ENCODE assay signal across 8 cellular contexts in the genomic region with DNA sequence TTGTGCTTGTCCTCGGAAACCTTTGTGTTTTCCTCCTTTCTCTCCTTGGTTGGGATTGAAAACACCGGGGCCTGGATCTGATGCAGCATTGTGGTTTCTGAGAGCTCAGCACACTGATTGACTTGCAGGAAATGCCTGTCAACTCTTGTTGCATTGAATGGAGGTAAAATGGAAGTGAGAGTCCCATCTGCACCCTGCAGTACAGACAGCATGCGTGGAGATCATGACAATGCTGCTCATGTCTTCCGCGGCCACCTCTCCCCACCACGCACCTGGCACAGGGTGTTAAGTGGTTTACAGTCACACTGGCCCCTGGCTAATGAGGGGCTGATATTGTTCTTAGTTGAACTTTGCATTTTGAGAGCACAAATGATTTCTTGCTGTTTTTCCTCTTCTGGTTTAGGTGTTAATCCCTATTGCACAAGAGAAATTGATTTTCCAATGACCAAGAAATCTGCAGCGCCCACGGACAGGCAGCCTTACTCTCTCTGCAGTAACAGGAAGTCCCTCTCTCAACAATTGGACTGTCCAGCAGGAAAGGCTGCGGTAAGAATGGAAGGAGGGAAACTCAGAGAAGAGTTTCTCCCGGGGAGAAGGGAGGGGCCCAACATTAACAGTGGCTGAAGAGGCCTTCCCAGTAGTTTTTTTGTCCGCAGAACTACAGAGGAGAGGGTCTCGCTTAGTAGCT. TPM values are rescaled to one million over a fixed set of nuclear protein-coding genes. Genes with fewer than 3 reads are reported as not detected.
A peak's percentile ranks its signal among the peaks of the same experiment; 100 is the strongest.
DNase-seq lines count a peak whose midpoint lies in the region; ATAC-seq, FAIRE-seq and TF ChIP-seq lines count a peak whose summit lies in the region.

No MANE protein-coding gene starts in this region.

- H3K36me3 ChIP-seq in DOHH2 (ENCODE audit: control insufficient read depth, low read length) (no peaks in the 10 kb centered on the region), mesenchymal stem cell (ENCODE audit: control insufficient read depth in 1 of 2, insufficient read depth in 2 of 2, low read depth in 1 of 2, low read length in 2 of 2) (no peaks in the 10 kb centered on the region), kidney (ENCODE audit: control insufficient read depth in 1 of 2, insufficient read depth in 2 of 2, low read length in 2 of 2) (no peaks in the 10 kb centered on the region)

- H3K4me2 ChIP-seq in DOHH2 (ENCODE audit: low read length) = peak overlapping the region; percentile 75
- H3K4me2 ChIP-seq in mesenchymal stem cell (ENCODE audit: low read length, poor library complexity, severe bottlenecking) = no peak overlapping the region

- H3K79me2 ChIP-seq in DOHH2 (ENCODE audit: control insufficient read depth, low read length) = no peaks in the 10 kb centered on the region

- 62% methylated on average over 11 of the region's 12 CpGs for WGBS in mesenchymal stem cell

- H3K9me3 Mint-ChIP-seq in activated CD8-positive, alpha-beta T cell treated with anti-CD3 and anti-CD28 coated beads, Interleukin-2, amount 10 ng/mL, durations not matched to agents 7 days and 5 days (ENCODE audit: insufficient read depth) = no peaks in the 10 kb centered on the region

- H3K9ac ChIP-seq in mesenchymal stem cell (ENCODE audit: low read length) (peak overlapping the region; percentile 36), kidney (ENCODE audit: low read length in 2 of 2) (peak overlapping the region in 1 of 2 donors; percentile 10)

- peak overlapping the region; percentile 62 for H3K4me3 ChIP-seq in DOHH2 (ENCODE audit: low read length)
- no peak overlapping the region for H3K4me3 ChIP-seq in mesenchymal stem cell (ENCODE audit: insufficient read depth in 1 of 2, low read depth in 1 of 2, low read length in 2 of 2)
- peak overlapping the region in 1 of 2 donors; percentile 40 for H3K4me3 ChIP-seq in kidney (ENCODE audit: low read length in 2 of 2)

- DNase-seq in activated CD8-positive, alpha-beta T cell treated with anti-CD3 and anti-CD28 coated beads, Interleukin-2, amount 10 ng/mL, durations not matched to agents 7 days and 5 days = peak; percentile 21
- DNase-seq in mesenchymal stem cell (no peak), posterior cingulate gyrus (no peak), kidney (no peak), NCI-H524 treated with DMSO at 0.1 percent for 48 hours (lab: John Stamatoyannopoulos, UW) (no peak)

- no peak overlapping the region for H3K23ac ChIP-seq in mesenchymal stem cell (ENCODE audit: low read length in 2 of 2)

- no peak overlapping the region for H2AK5ac ChIP-seq in mesenchymal stem cell (ENCODE audit: low read length, severe bottlenecking)

- H3K4me1 ChIP-seq in DOHH2 (ENCODE audit: control insufficient read depth, low read length) (peaks cover 16% of the 10 kb centered on the region), mesenchymal stem cell (ENCODE audit: control insufficient read depth, insufficient read depth, low read depth, low read length) (peaks cover 4% of the 10 kb centered on the region), kidney (ENCODE audit: control insufficient read depth in 1 of 2, insufficient read depth in 1 of 2, low read depth in 1 of 2, low read length in 2 of 2) (peaks cover 5 to 9% of the 10 kb centered on the region in 2 donors)

- H3K4ac ChIP-seq in mesenchymal stem cell (ENCODE audit: low read depth in 1 of 2, low read length in 2 of 2) = no peak overlapping the region

- no peaks in the 10 kb centered on the region for H3K36me3 Mint-ChIP-seq in activated CD8-positive, alpha-beta T cell treated with anti-CD3 and anti-CD28 coated beads, Interleukin-2, amount 10 ng/mL, durations not matched to agents 7 days and 5 days (ENCODE audit: low read depth)

- no peaks in the 10 kb centered on the region for H3K9me2 ChIP-seq in DOHH2 (replicated peaks; ENCODE audit: control insufficient read depth, low read length)

- no peak overlapping the region for H4K91ac ChIP-seq in mesenchymal stem cell (ENCODE audit: low read length)

- no peak for FAIRE-seq in kidney (lab: Jason Lieb, UNC)

- H3F3A ChIP-seq in DOHH2 (ENCODE audit: control insufficient read depth, insufficient read depth) = no peaks in the 10 kb centered on the region

- no peaks in the 10 kb centered on the region for H3K27me3 Mint-ChIP-seq in activated CD8-positive, alpha-beta T cell treated with anti-CD3 and anti-CD28 coated beads, Interleukin-2, amount 10 ng/mL, durations not matched to agents 7 days and 5 days (ENCODE audit: low read depth)

- no peaks in the 10 kb centered on the region for H3K9me3 ChIP-seq in DOHH2 (ENCODE audit: control insufficient read depth, insufficient read depth, low read length)
- no peaks in the 10 kb centered on the region for H3K9me3 ChIP-seq in mesenchymal stem cell (ENCODE audit: control insufficient read depth, low read length)
- H3K9me3 ChIP-seq in kidney (ENCODE audit: control insufficient read depth in 1 of 2, low read length in 2 of 2) = no peaks in the 10 kb centered on the region

- H2BK15ac ChIP-seq in mesenchymal stem cell (ENCODE audit: low read depth, poor library complexity, severe bottlenecking) = no peak overlapping the region

- H3K14ac ChIP-seq in mesenchymal stem cell (ENCODE audit: low read length in 2 of 2) = no peak overlapping the region

- intact Hi-C loops in posterior cingulate gyrus (cut with DNase I) = loop anchor here (1.0 kb wide), 1 partner anchor 288 kb away; no protein-coding TSS in a partner anchor
- intact Hi-C loops in kidney (cut with DNase I) = loop anchor here (10.0 kb wide), 2 partner anchors 111 to 161 kb away; no protein-coding TSS in a partner anchor

- H3K27ac ChIP-seq in DOHH2 (ENCODE audit: low read depth, low read length) (no peak overlapping the region), mesenchymal stem cell (ENCODE audit: low read length, poor library complexity, severe bottlenecking) (no peak overlapping the region), kidney (ENCODE audit: low read depth in 2 of 2, low read length in 2 of 2) (no peak overlapping the region)

- no peak overlapping the region for H2BK5ac ChIP-seq in mesenchymal stem cell (ENCODE audit: low read depth, low read length, poor library complexity, severe bottlenecking)

- ATAC-seq in GM21529 (IDR thresholded peaks at IDR 0.05; ENCODE audit: unreplicated experiment) (peak; percentile 13), GM21526 (IDR thresholded peaks at IDR 0.05; ENCODE audit: low FRiP score, unreplicated experiment) (no peak)
- ATAC-seq in activated CD8-positive, alpha-beta T cell treated with anti-CD3 and anti-CD28 coated beads, Interleukin-2, amount 10 ng/mL, durations not matched to agents 7 days and 5 days = no peak

- CTCF ChIA-PET in activated CD8-positive, alpha-beta T cell treated with anti-CD3 and anti-CD28 coated beads, Interleukin-2, amount 10 ng/mL, durations not matched to agents 7 days and 5 days (lab: Charles Lee) = interaction anchor here (0.6 to 11.4 kb wide), 113 partner anchors 9 to 1274 kb away, joined by 3 to 430 read pairs (median 8); partner anchors contain the start of genes ABHD17C, CFAP161, RPS17 and STARD5

- peak overlapping the region; percentile 51 for H4K8ac ChIP-seq in mesenchymal stem cell (ENCODE audit: low read length)

- no peak overlapping the region for H3K27ac Mint-ChIP-seq in activated CD8-positive, alpha-beta T cell treated with anti-CD3 and anti-CD28 coated beads, Interleukin-2, amount 10 ng/mL, durations not matched to agents 7 days and 5 days

- H3K27me3 ChIP-seq in DOHH2 (ENCODE audit: control insufficient read depth, low read length) (no peaks in the 10 kb centered on the region; the same call in 1 of the 2 replicates), mesenchymal stem cell (ENCODE audit: control insufficient read depth in 1 of 2, insufficient read depth in 1 of 2, low read length in 2 of 2) (peaks cover 0 to 51% of the 10 kb centered on the region in 2 experiments)

- POLR2A ChIA-PET in activated CD8-positive, alpha-beta T cell treated with anti-CD3 and anti-CD28 coated beads, Interleukin-2, amount 10 ng/mL, durations not matched to agents 7 days and 5 days (lab: Charles Lee) = interaction anchor here (0.7 to 1.2 kb wide), 4 partner anchors 27 to 109 kb away, joined by 3 to 4 read pairs (median 4); no protein-coding TSS in a partner anchor

- H3K79me1 ChIP-seq in mesenchymal stem cell (replicated peaks; ENCODE audit: low read length, poor library complexity, severe bottlenecking) = no peaks in the 10 kb centered on the region

- H3K4me1 Mint-ChIP-seq in activated CD8-positive, alpha-beta T cell treated with anti-CD3 and anti-CD28 coated beads, Interleukin-2, amount 10 ng/mL, durations not matched to agents 7 days and 5 days (ENCODE audit: low read depth) = peaks cover 52% of the 10 kb centered on the region

- H2BK12ac ChIP-seq in mesenchymal stem cell (ENCODE audit: low read length in 2 of 2) = no peak overlapping the region

- no peaks in the 10 kb centered on the region for H4K20me1 ChIP-seq in DOHH2 (ENCODE audit: control insufficient read depth, insufficient read depth, low read depth, low read length)

- no peak overlapping the region for H2AFZ ChIP-seq in mesenchymal stem cell (ENCODE audit: low read depth, low read length)

- no peak overlapping the region for H2BK120ac ChIP-seq in mesenchymal stem cell (ENCODE audit: low read depth, low read length)

- TF ChIP-seq CTCF in DOHH2 (IDR thresholded peaks at IDR 0.05; ENCODE audit: low read depth, low read length, poor library complexity, severe bottlenecking) = no peak
- no peak for TF ChIP-seq CTCF in kidney (IDR thresholded peaks at IDR 0.05; ENCODE audit: borderline replicate concordance, extremely low read depth, insufficient read depth)

- H3K18ac ChIP-seq in mesenchymal stem cell (ENCODE audit: low read depth in 1 of 2, low read length in 2 of 2) = no peak overlapping the region

- peak overlapping the region; percentile 49 for H3K4me3 Mint-ChIP-seq in activated CD8-positive, alpha-beta T cell treated with anti-CD3 and anti-CD28 coated beads, Interleukin-2, amount 10 ng/mL, durations not matched to agents 7 days and 5 days

RNA-seq across cellular contexts. Expression of gene STARD5, which starts 58.5 kb away (rescaled TPM):
- 1 to 10 TPM; 4.9 to 5.3 TPM for total RNA-seq in activated CD8-positive, alpha-beta T cell treated with anti-CD3 and anti-CD28 coated beads, Interleukin-2, amount 10 ng/mL, durations not matched to agents 7 days and 5 days
- polyA plus RNA-seq in mesenchymal stem cell (2013, experiment 1 of 2) = 2.6 TPM
- polyA plus RNA-seq in mesenchymal stem cell (2013, experiment 2 of 2) = 2.5 TPM
- 4.1 TPM for total RNA-seq in kidney
- 3.2 TPM for polyA plus RNA-seq in kidney (ENCODE audit: insufficient read depth, low read depth, low replicate concordance)
